Comparison of ENCODE assay signal across 1 cellular context in the genomic region with DNA sequence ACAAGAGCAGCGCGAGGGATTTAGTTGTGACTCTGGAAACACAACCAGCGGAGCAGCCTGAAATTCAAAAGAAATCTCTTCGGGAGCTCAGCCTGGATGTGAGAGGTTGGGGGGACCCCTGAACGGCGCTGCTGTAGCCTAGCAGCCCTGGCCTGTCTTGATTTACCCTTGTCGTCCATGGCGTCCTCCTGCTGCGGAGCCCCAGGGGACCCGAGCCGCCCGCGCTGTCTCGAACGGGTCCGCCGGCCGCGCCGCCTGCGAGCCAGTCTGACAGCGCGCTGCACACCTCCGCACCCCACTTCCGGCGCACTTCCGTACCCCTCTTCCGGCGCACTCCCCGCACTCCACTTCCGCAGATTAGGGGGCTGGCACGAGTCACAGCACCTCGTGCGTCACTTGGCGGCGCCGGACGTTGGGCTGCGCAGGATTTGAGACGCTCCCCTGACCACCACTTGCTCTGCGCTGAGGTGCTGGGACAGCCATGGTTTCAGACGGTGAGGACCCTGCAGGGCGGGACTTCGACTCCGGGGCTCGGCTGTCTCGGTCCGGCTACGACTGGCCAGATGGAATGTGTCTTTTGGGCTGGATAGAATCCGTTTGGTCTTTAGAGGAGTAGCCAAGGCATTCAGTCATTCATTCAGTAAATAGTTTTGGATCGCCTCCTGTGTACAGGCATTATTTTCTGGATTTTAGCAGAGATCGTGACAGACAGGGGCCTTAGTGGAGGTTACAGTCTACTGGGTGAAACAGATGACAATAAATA.
A peak's percentile ranks its signal among the peaks of the same experiment; 100 is the strongest.
TF ChIP-seq lines count a peak whose summit lies in the region.

A gene (minus strand): TSS at position 308 of the 763 bp plus-strand sequence. CDS start 129 bp downstream, at position 179.
A gene (plus strand): TSS at position 451 of the 763 bp plus-strand sequence. CDS start 31 bp downstream, at position 482.

TF ChIP-seq in HCT116, 20 proteins besides CTCF, POLR2A, EP300 and RAD21 (continued from another document):
- peak; percentile 62; the same call in 1 of the 2 replicates for TF ChIP-seq EGR1 (IDR thresholded peaks at IDR 0.05; ENCODE audit: low read depth)
- TF ChIP-seq, protein P1, sequence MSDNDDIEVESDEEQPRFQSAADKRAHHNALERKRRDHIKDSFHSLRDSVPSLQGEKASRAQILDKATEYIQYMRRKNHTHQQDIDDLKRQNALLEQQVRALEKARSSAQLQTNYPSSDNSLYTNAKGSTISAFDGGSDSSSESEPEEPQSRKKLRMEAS (IDR thresholded peaks at IDR 0.05), result peak; percentile 99
- peak; percentile 98 for TF ChIP-seq POLR2AphosphoS5 (IDR thresholded peaks at IDR 0.05; ENCODE audit: low read depth, low read length)
- peak; percentile 96 for TF ChIP-seq ELF1 (IDR thresholded peaks at IDR 0.05; ENCODE audit: borderline replicate concordance, low read depth)
- peak; percentile 85 for TF ChIP-seq YY1 (IDR thresholded peaks at IDR 0.05; ENCODE audit: extremely low read depth, insufficient replicate concordance, low read depth, low read length)
- TF ChIP-seq TCF7L2 (IDR thresholded peaks at IDR 0.05; ENCODE audit: borderline replicate concordance, extremely low read depth, insufficient read depth, insufficient read length), result peak; percentile 40
- TF ChIP-seq, protein P2, sequence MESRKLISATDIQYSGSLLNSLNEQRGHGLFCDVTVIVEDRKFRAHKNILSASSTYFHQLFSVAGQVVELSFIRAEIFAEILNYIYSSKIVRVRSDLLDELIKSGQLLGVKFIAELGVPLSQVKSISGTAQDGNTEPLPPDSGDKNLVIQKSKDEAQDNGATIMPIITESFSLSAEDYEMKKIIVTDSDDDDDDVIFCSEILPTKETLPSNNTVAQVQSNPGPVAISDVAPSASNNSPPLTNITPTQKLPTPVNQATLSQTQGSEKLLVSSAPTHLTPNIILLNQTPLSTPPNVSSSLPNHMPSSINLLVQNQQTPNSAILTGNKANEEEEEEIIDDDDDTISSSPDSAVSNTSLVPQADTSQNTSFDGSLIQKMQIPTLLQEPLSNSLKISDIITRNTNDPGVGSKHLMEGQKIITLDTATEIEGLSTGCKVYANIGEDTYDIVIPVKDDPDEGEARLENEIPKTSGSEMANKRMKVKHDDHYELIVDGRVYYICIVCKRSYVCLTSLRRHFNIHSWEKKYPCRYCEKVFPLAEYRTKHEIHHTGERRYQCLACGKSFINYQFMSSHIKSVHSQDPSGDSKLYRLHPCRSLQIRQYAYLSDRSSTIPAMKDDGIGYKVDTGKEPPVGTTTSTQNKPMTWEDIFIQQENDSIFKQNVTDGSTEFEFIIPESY (IDR thresholded peaks at IDR 0.05; ENCODE audit: extremely low read depth, insufficient replicate concordance, low read length), result peak; percentile 42
- TF ChIP-seq FOSL1 (IDR thresholded peaks at IDR 0.05; ENCODE audit: low read depth), result no peak
- peak; percentile 96 for TF ChIP-seq SIN3A (IDR thresholded peaks at IDR 0.05; ENCODE audit: low read depth)
